ENCODE assay signal across 9 cellular contexts in genomic region chr13:20411638-20412342, GRCh38.
A peak's percentile ranks its signal among the peaks of the same experiment; 100 is the strongest.
DNase-seq lines count a peak whose midpoint lies in the region; ATAC-seq and TF ChIP-seq lines count a peak whose summit lies in the region.
"Had no signal": no experiment of that assay in that cellular context is flagged by ENCODE, and none has a peak within 500 bp of the region (broad histone marks: within the 10 kb centered on the region; RNA-seq: fewer than 3 reads in every experiment).

No MANE protein-coding gene starts in this region.

- no peaks in the 10 kb centered on the region for H3K9me3 ChIP-seq in CD4-positive, CD25-positive, alpha-beta regulatory T cell (ENCODE audit: control insufficient read depth in 2 of 2, low read length in 2 of 2)
- no peaks in the 10 kb centered on the region for H3K9me3 ChIP-seq in A673 (ENCODE audit: low read depth, low read length, poor library complexity, severe bottlenecking)

- ATAC-seq in CD4-positive, CD25-positive, alpha-beta regulatory T cell (ENCODE audit: low read depth in 2 of 2), result peak; percentile 82 to 88
- ATAC-seq in GM19397 (IDR thresholded peaks at IDR 0.05; ENCODE audit: unreplicated experiment), result peak; percentile 90
- ATAC-seq in HG03432 (IDR thresholded peaks at IDR 0.05; ENCODE audit: unreplicated experiment), result peak; percentile 96

- H3K4me1 Mint-ChIP-seq in CD4-positive, CD25-positive, alpha-beta regulatory T cell, result peaks cover 11 to 26% (median 22%) of the 10 kb centered on the region in 4 donors

- H3K27ac Mint-ChIP-seq in CD4-positive, CD25-positive, alpha-beta regulatory T cell, result peak overlapping the region; percentile 88 to 93 (median 89)

- BruUV-seq in A673 (replicated peaks; lab: Mats Ljungman, UMichigan), result no TSS peak

- POLR2A ChIA-PET in A673 (lab: Charles Lee; ENCODE audit: low non-redundant PET), result no interaction called here

- no peak for TF ChIP-seq CTCF in A673 (conservative IDR thresholded peaks at IDR 0.05; ENCODE audit: low read depth, low read length)

- H3K36me3 ChIP-seq in CD4-positive, CD25-positive, alpha-beta regulatory T cell (ENCODE audit: control insufficient read depth, insufficient read depth, low read length), result no peaks in the 10 kb centered on the region
- no peaks in the 10 kb centered on the region for H3K36me3 ChIP-seq in A673 (ENCODE audit: insufficient read depth, low read length, poor library complexity, severe bottlenecking)

- peaks cover 0 to 2% (median 0%) of the 10 kb centered on the region in 7 donors for H3K9me3 Mint-ChIP-seq in CD4-positive, CD25-positive, alpha-beta regulatory T cell

- peak overlapping the region; percentile 5 to 69 (median 36) for H3K4me3 Mint-ChIP-seq in CD4-positive, CD25-positive, alpha-beta regulatory T cell

- intact Hi-C loops in A673 (cut with micrococcal nuclease; ENCODE audit: unreplicated experiment), result no loop called here

- H3K4me3 ChIP-seq in CD4-positive, CD25-positive, alpha-beta regulatory T cell (ENCODE audit: low read depth, low read length), result peak overlapping the region; percentile 57
- H3K4me3 ChIP-seq in A673 (ENCODE audit: low read depth, low read length, poor library complexity, severe bottlenecking), result no peak overlapping the region
- H3K4me3 ChIP-seq: lung had no signal

- H3K36me3 Mint-ChIP-seq in CD4-positive, CD25-positive, alpha-beta regulatory T cell, result peaks cover 9% of the 10 kb centered on the region

- CTCF ChIA-PET in A673 (lab: Charles Lee), result no interaction called here

- no peaks in the 10 kb centered on the region for H3K27me3 ChIP-seq in CD4-positive, CD25-positive, alpha-beta regulatory T cell (ENCODE audit: control insufficient read depth, insufficient read depth, low read length)
- H3K27me3 ChIP-seq in A673 (replicated peaks; ENCODE audit: insufficient read depth, low read depth, low read length, poor library complexity), result no peaks in the 10 kb centered on the region

- H3K27me3 Mint-ChIP-seq in CD4-positive, CD25-positive, alpha-beta regulatory T cell, result no peaks in the 10 kb centered on the region

- peak overlapping the region; percentile 53 for H3K27ac ChIP-seq in CD4-positive, CD25-positive, alpha-beta regulatory T cell (ENCODE audit: insufficient read depth, low read length, poor library complexity, severe bottlenecking)
- no peak overlapping the region for H3K27ac ChIP-seq in A673 (ENCODE audit: low read depth, low read length, poor library complexity, severe bottlenecking)

- DNase-seq in CD4-positive, CD25-positive, alpha-beta regulatory T cell, result peak in 2 of 3 donors; percentile 24 to 91
- peak; percentile 21 for DNase-seq in activated T-cell treated with anti-CD3 and anti-CD28 coated beads for 4 hours
- peak; percentile 19 to 47 for DNase-seq in stimulated activated CD8-positive, alpha-beta memory T cell treated with anti-CD3 and anti-CD28 coated beads, Interleukin-7, amount 100 ng/mL, for 48 hours (ENCODE audit: extremely low read depth in 1 of 2, low read depth in 1 of 2)
- DNase-seq in HCEC 1CT, result no peak
- DNase-seq in A673 (ENCODE audit: low spot score), result no peak
- DNase-seq in NCI-H128 (lab: John Stamatoyannopoulos, UW; ENCODE audit: unreplicated experiment), result no peak

- peaks cover 24% of the 10 kb centered on the region for H3K4me1 ChIP-seq in CD4-positive, CD25-positive, alpha-beta regulatory T cell (ENCODE audit: control insufficient read depth, insufficient read depth, low read length, poor library complexity, severe bottlenecking)
- H3K4me1 ChIP-seq in A673 (ENCODE audit: insufficient read depth, low read length, poor library complexity, severe bottlenecking), result no peaks in the 10 kb centered on the region

Comparison
In these comparisons a context has a peak if more than half of its experiments do, and no peak if none do; other contexts are left out.
1. DNase-seq: peak in CD4-positive, CD25-positive, alpha-beta regulatory T cell (2 of 3), activated T-cell treated with anti-CD3 and anti-CD28 coated beads for 4 hours (single experiment) and stimulated activated CD8-positive, alpha-beta memory T cell treated with anti-CD3 and anti-CD28 coated beads, Interleukin-7, amount 100 ng/mL, for 48 hours (2 of 2); none in HCEC 1CT (single experiment), A673 (single experiment) and NCI-H128 (single experiment).
2. Peak in every context shown above with its lines, with median percentiles within 50 percentile points of each other: ATAC-seq.